Comparison of ENCODE assay signal across 11 cellular contexts in the genomic region with DNA sequence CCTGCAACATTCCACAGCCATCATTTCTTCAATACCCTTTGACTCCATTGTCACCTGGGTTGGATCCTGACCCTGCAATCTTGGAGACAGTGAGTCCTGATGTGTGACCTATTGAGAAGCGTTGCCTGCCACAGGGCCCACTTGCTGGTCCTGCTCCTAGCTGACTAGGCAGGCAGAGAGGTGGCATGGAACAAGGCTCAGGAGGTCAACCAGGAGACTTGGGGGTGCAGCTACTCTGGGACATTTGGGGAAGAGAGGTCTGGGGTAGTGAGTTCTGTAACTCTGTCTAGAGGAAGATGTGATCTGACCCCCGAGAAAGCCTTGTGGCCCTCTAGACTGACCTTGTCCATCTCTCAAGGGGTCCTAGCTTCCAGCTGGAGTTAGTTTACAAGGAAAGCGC. TPM values are rescaled to one million over a fixed set of nuclear protein-coding genes. Genes with fewer than 3 reads are reported as not detected.
DNase-seq lines count a peak whose midpoint lies in the region; ATAC-seq and TF ChIP-seq lines count a peak whose summit lies in the region.
"Had no signal": no experiment of that assay in that cellular context is flagged by ENCODE, and none has a peak within 500 bp of the region (broad histone marks: within the 10 kb centered on the region; RNA-seq: fewer than 3 reads in every experiment).

No MANE protein-coding gene starts in this region.

- H3K9me3 Mint-ChIP-seq in activated naive CD8-positive, alpha-beta T cell (ENCODE audit: low read depth) = no peaks in the 10 kb centered on the region
- H3K9me3 Mint-ChIP-seq in naive B cell = no peaks in the 10 kb centered on the region

- H3K27ac Mint-ChIP-seq in activated naive CD8-positive, alpha-beta T cell = peak overlapping the region; percentile 87
- H3K27ac Mint-ChIP-seq in naive B cell = peak overlapping the region; percentile 96 to 99 (median 98)

- peak overlapping the region; percentile 95 for H3K4me3 Mint-ChIP-seq in activated naive CD8-positive, alpha-beta T cell
- peak overlapping the region; percentile 89 to 95 (median 93) for H3K4me3 Mint-ChIP-seq in naive B cell

- H3K27ac ChIP-seq in BLaER1 = 0 out of 2 replicates have a peak overlapping the region, but pooled peaks have one; percentile 6
- no peak overlapping the region for H3K27ac ChIP-seq in psoas muscle
- H3K27ac ChIP-seq: brain microvascular endothelial cell had no signal

- peak overlapping the region; percentile 97 for H3K9ac ChIP-seq in BLaER1

- peak overlapping the region; percentile 97 for H3K4me2 ChIP-seq in BLaER1

- ATAC-seq in naive B cell (ENCODE audit: low read depth in 2 of 2) (no peak), GM18868 (IDR thresholded peaks at IDR 0.05; ENCODE audit: unreplicated experiment) (no peak), psoas muscle (no peak), GM21619 (IDR thresholded peaks at IDR 0.05; ENCODE audit: unreplicated experiment) (no peak)

- H3K4me1 ChIP-seq in BLaER1 (peaks cover 54% of the 10 kb centered on the region), psoas muscle (peaks cover 21% of the 10 kb centered on the region)

- no peaks in the 10 kb centered on the region for H3K9me3 ChIP-seq in BLaER1
- no peaks in the 10 kb centered on the region for H3K9me3 ChIP-seq in psoas muscle

- 85 to 96% (median 93%) methylated on average over 3 of the region's 3 CpGs for WGBS in psoas muscle, 3 donors

- intact Hi-C loops in psoas muscle (cut with DNase I) = loop anchor here (5.0 to 10.0 kb wide), 2 partner anchors 42 to 156 kb away; no protein-coding TSS in a partner anchor

- peaks cover 5% of the 10 kb centered on the region for H3K36me3 Mint-ChIP-seq in activated naive CD8-positive, alpha-beta T cell
- peaks cover 0 to 14% of the 10 kb centered on the region in 2 donors for H3K36me3 Mint-ChIP-seq in naive B cell

- no peaks in the 10 kb centered on the region for H3K27me3 Mint-ChIP-seq in activated naive CD8-positive, alpha-beta T cell
- H3K27me3 Mint-ChIP-seq in naive B cell = no peaks in the 10 kb centered on the region

- in situ Hi-C loops in GM13976 (cut with MboI; ENCODE audit: low sequenced_read_pairs, unreplicated experiment) = loop anchor here (25.0 kb wide), 1 partner anchor 163 kb away; the partner anchor contains the start of gene TMED4

- H3K4me3 ChIP-seq in BLaER1 = peak overlapping the region; percentile 98; the same call in 1 of the 2 replicates
- no peak overlapping the region for H3K4me3 ChIP-seq in psoas muscle

- H3K36me3 ChIP-seq in BLaER1 = peaks cover 28% of the 10 kb centered on the region
- peaks cover 0 to 5% of the 10 kb centered on the region in 2 donors for H3K36me3 ChIP-seq in psoas muscle (ENCODE audit: insufficient read depth in 1 of 2, low read depth in 1 of 2)
- H3K36me3 ChIP-seq: brain microvascular endothelial cell had no signal

- peaks cover 66% of the 10 kb centered on the region for H4K20me1 ChIP-seq in BLaER1

- H3K27me3 ChIP-seq in BLaER1 = no peaks in the 10 kb centered on the region
- no peaks in the 10 kb centered on the region for H3K27me3 ChIP-seq in psoas muscle (ENCODE audit: insufficient read depth in 3 of 3, low read length in 2 of 3)
- H3K27me3 ChIP-seq: brain microvascular endothelial cell had no signal

- no peak for TF ChIP-seq CTCF in GM13976 (IDR thresholded peaks at IDR 0.05; ENCODE audit: borderline replicate concordance, control extremely low read depth, extremely low read depth, insufficient read depth, missing control alignments)
- TF ChIP-seq CTCF in psoas muscle (IDR thresholded peaks at IDR 0.05) = no peak

- DNase-seq in GM13976 (ENCODE audit: low spot score) (peak; percentile 17), naive B cell (peak; percentile 23), psoas muscle (no peak), NCI-H128 (lab: John Stamatoyannopoulos, UW; ENCODE audit: unreplicated experiment) (no peak)
- DNase-seq: DMS79, KBM-7 had no signal

- peaks cover 50% of the 10 kb centered on the region for H3K4me1 Mint-ChIP-seq in activated naive CD8-positive, alpha-beta T cell (ENCODE audit: low read depth)
- H3K4me1 Mint-ChIP-seq in naive B cell = peaks cover 49 to 73% (median 50%) of the 10 kb centered on the region in 3 donors

RNA-seq across cellular contexts. Expression of gene ZMIZ2, which starts 1.8 kb away (rescaled TPM):
- polyA plus RNA-seq in naive B cell (ENCODE audit: low read depth in 6 of 6) (10 to 100 TPM in 5 of 6 donors, 1 to 10 TPM in 1; 5.8 to 22.8 (median 13.4) TPM), psoas muscle (10 to 100 TPM; 11.7 to 16.0 (median 15.3) TPM)
- 10 to 100 TPM; 25.0 to 32.9 (median 28.6) TPM for total RNA-seq in psoas muscle

RNA-seq across cellular contexts. Expression of gene PPIA, which starts 46.1 kb away (rescaled TPM):
- 1,000 to 10,000 TPM; 2,925 to 4,431 (median 4,097) TPM for polyA plus RNA-seq in naive B cell (ENCODE audit: low read depth in 6 of 6)
- 100 to 1,000 TPM; 251 to 725 (median 513) TPM for total RNA-seq in psoas muscle
- polyA plus RNA-seq in psoas muscle = 1,000 to 10,000 TPM; 1,071 to 3,448 (median 1,168) TPM

Comparison
In these comparisons a context has a peak if more than half of its experiments do, and no peak if none do; other contexts are left out.
1. DNase-seq: peak in GM13976 (single experiment) and naive B cell (single experiment); none in psoas muscle (0 of 2) and NCI-H128 (single experiment).